Comparison of ENCODE assay signal across 24 cellular contexts in genomic region chr13:28541966-28542365, GRCh38.
"Had no signal": no experiment of that assay in that cellular context is flagged by ENCODE, and none has a peak within 500 bp of the region (broad histone marks: within the 10 kb centered on the region; RNA-seq: fewer than 3 reads in every experiment).

No MANE protein-coding gene starts in this region.

- H3K36me3 Mint-ChIP-seq: activated naive CD8-positive, alpha-beta T cell treated with anti-CD3 and anti-CD28 coated beads, Interleukin-2, amount 10 ng/mL, durations not matched to agents 7 days and 5 days; immature natural killer cell; neural progenitor cell; stimulated activated effector memory CD8-positive, alpha-beta T cell treated with anti-CD3 and anti-CD28 coated beads, Interleukin-12 subunit alpha, Interleukin-12 subunit beta, amount 100 ng/mL, for 72 hours had no signal

- ATAC-seq: activated CD4-positive, CD25-positive, alpha-beta regulatory T cell treated with anti-CD3 and anti-CD28 coated beads, Interleukin-2, amount 50 U/mL, for 24 hours; activated CD8-positive, alpha-beta T cell treated with anti-CD3 and anti-CD28 coated beads, Interleukin-2, amount 10 ng/mL, durations not matched to agents 7 days and 5 days; left lobe of liver; naive thymus-derived CD4-positive, alpha-beta T cell; right lobe of liver had no signal

- H3K4me1 Mint-ChIP-seq: activated naive CD8-positive, alpha-beta T cell treated with anti-CD3 and anti-CD28 coated beads, Interleukin-2, amount 10 ng/mL, durations not matched to agents 7 days and 5 days; immature natural killer cell; neural progenitor cell had no signal

- H3K4me3 ChIP-seq: cardiac muscle cell, hepatocyte, lung, neural progenitor cell, right lobe of liver, skin epidermis, testis, uterus had no signal

- H3K27ac Mint-ChIP-seq: activated CD8-positive, alpha-beta T cell treated with anti-CD3 and anti-CD28 coated beads, Interleukin-2, amount 10 ng/mL, durations not matched to agents 7 days and 5 days; activated naive CD8-positive, alpha-beta T cell treated with anti-CD3 and anti-CD28 coated beads, Interleukin-2, amount 10 ng/mL, durations not matched to agents 7 days and 5 days; dendritic cell treated with granulocyte-macrophage colony-stimulating factor and Interleukin-4, amounts not matched to agents 40 ng/mL and 50 ng/mL, for 4 days; immature natural killer cell; naive thymus-derived CD4-positive, alpha-beta T cell; neural progenitor cell; T-helper 2 cell treated with Interferon-gamma antibody and Interleukin-4, amounts not matched to agents 5 μg/mL and 100 μg/mL, for 36 hours had no signal

- DNase-seq: activated CD4-positive, alpha-beta T cell treated with anti-CD3 and anti-CD28 coated beads, Interleukin-2, amount 50 U/mL, for 1 hour; activated CD8-positive, alpha-beta T cell treated with anti-CD3 and anti-CD28 coated beads, Interleukin-2, amount 10 ng/mL, durations not matched to agents 7 days and 5 days; activated naive CD4-positive, alpha-beta T cell; activated naive CD8-positive, alpha-beta T cell treated with anti-CD3 and anti-CD28 coated beads, Interleukin-2, amount 10 ng/mL, durations not matched to agents 7 days and 5 days; effector CD4-positive, alpha-beta T cell; erythroblast; glutamatergic neuron; immature natural killer cell; naive thymus-derived CD4-positive, alpha-beta T cell; posterior cingulate gyrus; right lobe of liver; stimulated activated CD4-positive, alpha-beta T cell treated with anti-CD3 and anti-CD28 coated beads, Interleukin-1b, Interleukin-23, amount 100 ng/mL, for 48 hours; testis; uterus had no signal

- H3K4me3 Mint-ChIP-seq: activated CD8-positive, alpha-beta T cell treated with anti-CD3 and anti-CD28 coated beads, Interleukin-2, amount 10 ng/mL, durations not matched to agents 7 days and 5 days; activated naive CD8-positive, alpha-beta T cell treated with anti-CD3 and anti-CD28 coated beads, Interleukin-2, amount 10 ng/mL, durations not matched to agents 7 days and 5 days; dendritic cell treated with granulocyte-macrophage colony-stimulating factor and Interleukin-4, amounts not matched to agents 40 ng/mL and 50 ng/mL, for 4 days; immature natural killer cell; naive thymus-derived CD4-positive, alpha-beta T cell; neural progenitor cell; stimulated activated effector memory CD8-positive, alpha-beta T cell treated with anti-CD3 and anti-CD28 coated beads, Interleukin-12 subunit alpha, Interleukin-12 subunit beta, amount 100 ng/mL, for 72 hours; T-helper 2 cell treated with Interferon-gamma antibody and Interleukin-4, amounts not matched to agents 5 μg/mL and 100 μg/mL, for 36 hours had no signal
